In genomic region chr14:39717000-39717399, GRCh38 we compare ENCODE assay signal across 34 cellular contexts.
"Had no signal": no experiment of that assay in that cellular context is flagged by ENCODE, and none has a peak within 500 bp of the region (broad histone marks: within the 10 kb centered on the region; RNA-seq: fewer than 3 reads in every experiment).

No MANE protein-coding gene starts in this region.

- FAIRE-seq: astrocyte, bronchial epithelial cell had no signal

- H3K9me3 ChIP-seq: adrenal gland, ascending aorta, body of pancreas, breast epithelium had no signal

- DNase-seq: activated effector memory CD4-positive, alpha-beta T cell treated with anti-CD3 and anti-CD28 coated beads, Interleukin-2, amount 50 U/mL, for 16 hours; activated effector memory CD4-positive, alpha-beta T cell treated with Interleukin-2 at 50 U/mL for 16 hours; activated gamma-delta T cell; activated gamma-delta T cell treated with Interleukin-2 at 50 U/mL for 16 hours; activated naive CD4-positive, alpha-beta T cell; activated naive CD4-positive, alpha-beta T cell treated with anti-CD3 and anti-CD28 coated beads for 36 hours; activated naive CD4-positive, alpha-beta T cell treated with anti-CD3 and anti-CD28 coated beads, Interleukin-2, amount 10 ng/mL, durations not matched to agents 7 days and 5 days; activated naive CD4-positive, alpha-beta T cell treated with anti-CD3 and anti-CD28 coated beads, Interleukin-2, amount 50 U/mL, for 16 hours; activated naive CD4-positive, alpha-beta T cell treated with Interleukin-2 at 50 U/mL for 16 hours; activated naive CD8-positive, alpha-beta T cell treated with anti-CD3 and anti-CD28 coated beads for 36 hours; activated naive CD8-positive, alpha-beta T cell treated with anti-CD3 and anti-CD28 coated beads, Interleukin-2, amount 10 ng/mL, durations not matched to agents 7 days and 5 days; activated naive CD8-positive, alpha-beta T cell treated with anti-CD3 and anti-CD28 coated beads, Interleukin-2, amount 50 U/mL, for 24 hours; activated T-cell treated with anti-CD3 and anti-CD28 coated beads, Interleukin-2, amount 50 U/mL, for 1 hour; activated T-cell treated with anti-CD3 and anti-CD28 coated beads, Interleukin-2, amount 50 U/mL, for 24 hours; activated T-cell treated with anti-CD3 and anti-CD28 coated beads, Interleukin-2, amount 50 U/mL, for 4 hours; activated T-cell treated with anti-CD3 and anti-CD28 coated beads, Interleukin-2, amount 50 U/mL, for 48 hours; activated T-cell treated with anti-CD3 and anti-CD28 coated beads, Interleukin-2, amount 50 U/mL, for 72 hours; adrenal gland; amniotic stem cell; amygdala; anterior cingulate cortex; aorta; body of pancreas; brain microvascular endothelial cell; caudate nucleus; central memory CD4-positive, alpha-beta T cell; cerebellar nuclear complex had no signal

- ATAC-seq: activated naive CD4-positive, alpha-beta T cell treated with anti-CD3 and anti-CD28 coated beads, Interleukin-2, amount 50 U/mL, for 72 hours; activated naive CD8-positive, alpha-beta T cell treated with anti-CD3 and anti-CD28 coated beads, Interleukin-2, amount 50 U/mL, for 24 hours; activated T-cell treated with anti-CD3 and anti-CD28 coated beads, Interleukin-2, amount 50 U/mL, for 4 hours; activated T-cell treated with anti-CD3 and anti-CD28 coated beads, Interleukin-2, amount 50 U/mL, for 72 hours; activated T-helper 17 cell treated with anti-CD3 and anti-CD28 coated beads, Interleukin-2, amount 50 U/mL, for 72 hours; body of pancreas had no signal

- H3K36me3 ChIP-seq: adrenal gland, ascending aorta, brain microvascular endothelial cell, breast epithelium, cardiac muscle cell had no signal

- H3K27ac ChIP-seq: adrenal gland, ascending aorta, body of pancreas, brain microvascular endothelial cell, breast epithelium, cardiac muscle cell had no signal

- H3K4me1 ChIP-seq: adrenal gland, ascending aorta, body of pancreas, breast epithelium had no signal

- H3K27me3 ChIP-seq: adrenal gland, ascending aorta, body of pancreas, brain microvascular endothelial cell, breast epithelium, cardiac muscle cell had no signal

- H3K4me3 ChIP-seq: adrenal gland, ascending aorta, body of pancreas, breast epithelium, cardiac muscle cell had no signal
